ENCODE assay signal across 1 cellular context in the genomic region with DNA sequence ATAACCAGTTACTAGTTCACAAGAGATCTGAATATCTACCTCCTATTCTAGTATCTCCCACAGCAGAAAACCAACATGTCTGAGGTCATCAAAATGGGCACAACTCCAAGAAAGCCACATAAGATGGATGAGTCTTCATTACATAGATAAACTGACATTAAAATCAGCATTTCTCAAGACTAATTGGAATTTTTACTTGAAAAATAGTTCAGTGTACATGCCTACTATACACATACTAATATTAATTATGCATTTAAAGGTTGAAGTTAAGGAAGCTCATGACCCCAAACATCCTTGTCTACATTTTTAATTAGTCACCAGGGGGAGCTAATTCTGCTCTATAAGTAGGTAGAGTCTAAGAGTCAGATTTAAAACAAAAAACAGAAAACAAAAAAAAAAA.
TF ChIP-seq lines count a peak whose summit lies in the region.

No MANE protein-coding gene starts in this region.

TF ChIP-seq in HepG2, 621 proteins besides CTCF, POLR2A, EP300 and RAD21 (continued from another document):
- TF ChIP-seq, protein P1, sequence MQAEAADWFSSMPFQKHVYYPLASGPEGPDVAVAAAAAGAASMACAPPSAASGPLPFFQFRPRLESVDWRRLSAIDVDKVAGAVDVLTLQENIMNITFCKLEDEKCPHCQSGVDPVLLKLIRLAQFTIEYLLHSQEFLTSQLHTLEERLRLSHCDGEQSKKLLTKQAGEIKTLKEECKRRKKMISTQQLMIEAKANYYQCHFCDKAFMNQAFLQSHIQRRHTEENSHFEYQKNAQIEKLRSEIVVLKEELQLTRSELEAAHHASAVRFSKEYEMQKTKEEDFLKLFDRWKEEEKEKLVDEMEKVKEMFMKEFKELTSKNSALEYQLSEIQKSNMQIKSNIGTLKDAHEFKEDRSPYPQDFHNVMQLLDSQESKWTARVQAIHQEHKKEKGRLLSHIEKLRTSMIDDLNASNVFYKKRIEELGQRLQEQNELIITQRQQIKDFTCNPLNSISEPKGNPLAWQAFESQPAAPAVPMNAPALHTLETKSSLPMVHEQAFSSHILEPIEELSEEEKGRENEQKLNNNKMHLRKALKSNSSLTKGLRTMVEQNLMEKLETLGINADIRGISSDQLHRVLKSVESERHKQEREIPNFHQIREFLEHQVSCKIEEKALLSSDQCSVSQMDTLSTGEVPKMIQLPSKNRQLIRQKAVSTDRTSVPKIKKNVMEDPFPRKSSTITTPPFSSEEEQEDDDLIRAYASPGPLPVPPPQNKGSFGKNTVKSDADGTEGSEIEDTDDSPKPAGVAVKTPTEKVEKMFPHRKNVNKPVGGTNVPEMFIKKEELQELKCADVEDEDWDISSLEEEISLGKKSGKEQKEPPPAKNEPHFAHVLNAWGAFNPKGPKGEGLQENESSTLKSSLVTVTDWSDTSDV (CRISPR knock-in tag; IDR thresholded peaks at IDR 0.05) = no peak
- no peak for TF ChIP-seq GABPA (IDR thresholded peaks at IDR 0.05; ENCODE audit: low read depth, low read length)
- no peak for TF ChIP-seq GABPA (CRISPR knock-in tag; IDR thresholded peaks at IDR 0.05; ENCODE audit: low read depth)
- TF ChIP-seq ZNF672 (CRISPR knock-in tag; IDR thresholded peaks at IDR 0.05) = no peak
- no peak for TF ChIP-seq POGZ (CRISPR knock-in tag; IDR thresholded peaks at IDR 0.05)
- no peak for TF ChIP-seq SRF (IDR thresholded peaks at IDR 0.05; ENCODE audit: low read depth, low read length)
- TF ChIP-seq, protein P2, sequence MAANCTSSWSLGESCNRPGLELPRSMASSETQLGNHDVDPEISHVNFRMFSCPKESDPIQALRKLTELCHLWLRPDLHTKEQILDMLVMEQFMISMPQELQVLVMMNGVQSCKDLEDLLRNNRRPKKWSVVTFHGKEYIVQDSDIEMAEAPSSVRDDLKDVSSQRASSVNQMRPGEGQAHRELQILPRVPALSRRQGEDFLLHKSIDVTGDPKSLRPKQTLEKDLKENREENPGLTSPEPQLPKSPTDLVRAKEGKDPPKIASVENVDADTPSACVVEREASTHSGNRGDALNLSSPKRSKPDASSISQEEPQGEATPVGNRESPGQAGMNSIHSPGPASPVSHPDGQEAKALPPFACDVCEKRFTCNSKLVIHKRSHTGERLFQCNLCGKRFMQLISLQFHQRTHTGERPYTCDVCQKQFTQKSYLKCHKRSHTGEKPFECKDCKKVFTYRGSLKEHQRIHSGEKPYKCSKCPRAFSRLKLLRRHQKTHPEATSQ (CRISPR knock-in tag; IDR thresholded peaks at IDR 0.05; ENCODE audit: borderline replicate concordance) = no peak
- no peak for TF ChIP-seq SP5 (CRISPR knock-in tag; IDR thresholded peaks at IDR 0.05; ENCODE audit: borderline replicate concordance, low read depth)
- TF ChIP-seq CENPT (CRISPR knock-in tag; IDR thresholded peaks at IDR 0.05; ENCODE audit: low read depth) = no peak
- TF ChIP-seq KMT2B (CRISPR knock-in tag; IDR thresholded peaks at IDR 0.05) = no peak
- no peak for TF ChIP-seq ZNF782 (CRISPR knock-in tag; IDR thresholded peaks at IDR 0.05; ENCODE audit: borderline replicate concordance)
- TF ChIP-seq ARHGAP35 (CRISPR knock-in tag; IDR thresholded peaks at IDR 0.05; ENCODE audit: borderline replicate concordance) = no peak
- TF ChIP-seq FIP1L1 (IDR thresholded peaks at IDR 0.05; ENCODE audit: borderline replicate concordance, insufficient read depth, low read depth, low read length) = no peak
- TF ChIP-seq, protein P3, sequence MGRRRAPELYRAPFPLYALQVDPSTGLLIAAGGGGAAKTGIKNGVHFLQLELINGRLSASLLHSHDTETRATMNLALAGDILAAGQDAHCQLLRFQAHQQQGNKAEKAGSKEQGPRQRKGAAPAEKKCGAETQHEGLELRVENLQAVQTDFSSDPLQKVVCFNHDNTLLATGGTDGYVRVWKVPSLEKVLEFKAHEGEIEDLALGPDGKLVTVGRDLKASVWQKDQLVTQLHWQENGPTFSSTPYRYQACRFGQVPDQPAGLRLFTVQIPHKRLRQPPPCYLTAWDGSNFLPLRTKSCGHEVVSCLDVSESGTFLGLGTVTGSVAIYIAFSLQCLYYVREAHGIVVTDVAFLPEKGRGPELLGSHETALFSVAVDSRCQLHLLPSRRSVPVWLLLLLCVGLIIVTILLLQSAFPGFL (CRISPR knock-in tag; IDR thresholded peaks at IDR 0.05) = no peak
- TF ChIP-seq, protein P4, sequence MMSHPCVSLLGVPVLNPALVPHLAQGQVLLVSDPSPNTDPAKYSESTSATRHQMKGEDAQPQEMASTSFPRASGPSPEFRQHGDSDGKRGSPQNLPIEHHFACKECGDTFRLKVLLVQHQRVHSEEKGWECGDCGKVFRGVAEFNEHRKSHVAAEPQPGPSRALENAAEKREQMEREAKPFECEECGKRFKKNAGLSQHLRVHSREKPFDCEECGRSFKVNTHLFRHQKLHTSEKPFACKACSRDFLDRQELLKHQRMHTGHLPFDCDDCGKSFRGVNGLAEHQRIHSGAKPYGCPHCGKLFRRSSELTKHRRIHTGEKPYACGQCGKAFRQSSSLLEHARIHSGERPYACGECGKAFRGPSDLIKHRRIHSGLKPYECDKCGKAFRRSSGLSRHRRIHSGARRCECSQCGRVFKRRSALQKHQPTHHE (CRISPR knock-in tag; IDR thresholded peaks at IDR 0.05; ENCODE audit: borderline replicate concordance) = no peak
- TF ChIP-seq, protein P5, sequence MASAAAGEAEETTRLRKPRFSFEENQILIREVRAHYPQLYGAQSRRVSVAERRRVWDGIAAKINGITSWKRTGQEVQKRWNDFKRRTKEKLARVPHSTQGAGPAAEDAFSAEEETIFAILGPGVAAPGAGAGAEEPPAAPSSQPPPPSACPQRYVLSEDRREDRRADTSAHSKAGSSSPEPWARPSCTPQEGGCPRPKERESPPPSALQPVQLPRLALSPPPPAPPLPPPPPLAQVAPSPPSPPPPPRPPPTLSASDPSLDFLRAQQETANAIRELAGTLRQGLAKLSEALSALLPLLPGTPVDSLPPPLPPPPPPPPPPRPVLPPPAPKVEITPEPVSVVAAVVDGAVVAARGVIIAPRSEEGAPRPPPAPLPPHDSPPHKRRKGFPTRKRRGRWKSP (CRISPR knock-in tag; IDR thresholded peaks at IDR 0.05) = no peak
- no peak for TF ChIP-seq GATA4 (IDR thresholded peaks at IDR 0.05; ENCODE audit: borderline replicate concordance, low read depth)
TF ChIP-seq in HepG2: peak in this region for 0.
